12 cellular contexts compared by ENCODE assay signal in the genomic region with DNA sequence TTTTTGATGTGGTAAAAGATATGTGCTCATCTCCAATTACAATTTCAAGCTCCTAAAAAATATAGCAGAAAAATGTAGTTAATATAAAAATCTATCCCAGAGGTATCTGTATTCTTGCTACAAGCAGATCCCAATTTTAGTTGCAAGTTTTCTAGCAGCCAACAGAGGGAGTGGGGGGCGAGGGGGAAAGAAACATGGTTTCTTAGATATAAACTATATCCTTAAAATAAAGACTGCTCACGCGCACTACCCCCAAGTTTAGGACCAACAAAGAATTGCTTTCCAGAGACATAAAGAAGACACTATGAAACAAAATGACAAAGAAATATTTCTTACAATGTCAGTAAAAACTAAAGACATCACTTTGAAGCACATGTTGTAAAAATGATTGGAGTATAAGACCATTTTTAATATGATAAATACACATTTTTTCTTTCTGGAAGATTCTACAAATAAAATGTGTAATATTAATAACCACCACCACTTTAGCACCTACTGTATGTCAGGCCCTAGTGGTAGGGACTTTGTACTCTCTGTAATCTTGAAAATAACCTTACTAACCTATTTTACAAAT. TPM values are rescaled to one million over a fixed set of nuclear protein-coding genes. Genes with fewer than 3 reads are reported as not detected.
A peak's percentile ranks its signal among the peaks of the same experiment; 100 is the strongest.
DNase-seq lines count a peak whose midpoint lies in the region; ATAC-seq, FAIRE-seq and TF ChIP-seq lines count a peak whose summit lies in the region.
"Had no signal": no experiment of that assay in that cellular context is flagged by ENCODE, and none has a peak within 500 bp of the region (broad histone marks: within the 10 kb centered on the region; RNA-seq: fewer than 3 reads in every experiment).

No MANE protein-coding gene starts in this region.

- H3K9me3 ChIP-seq in A549: no peaks in the 10 kb centered on the region
- no peaks in the 10 kb centered on the region for H3K9me3 ChIP-seq in OCI-LY1 (ENCODE audit: low read length)
- H3K9me3 ChIP-seq: heart left ventricle had no signal

- CTCF ChIA-PET in A549 (lab: Yijun Ruan, JAX): interaction anchor here (1.0 to 1.4 kb wide), 4 partner anchors 51 to 142 kb away, joined by 3 to 4 read pairs (median 3); no protein-coding TSS in a partner anchor

- H4K20me1 ChIP-seq in OCI-LY1 (ENCODE audit: insufficient read depth, low read length): no peaks in the 10 kb centered on the region

- no peak for FAIRE-seq in A549 (lab: Jason Lieb, UNC)

- H3K9me2 ChIP-seq in OCI-LY1 (ENCODE audit: low read depth, low read length): no peaks in the 10 kb centered on the region

- TF ChIP-seq EP300 in A549 (IDR thresholded peaks at IDR 0.05): no peak

- H3K4me1 ChIP-seq in A549: peaks cover 7% of the 10 kb centered on the region; the same call in 2 of the 3 replicates
- peaks cover 21% of the 10 kb centered on the region for H3K4me1 ChIP-seq in OCI-LY1 (ENCODE audit: insufficient read depth, low read length, severe bottlenecking)

- H3K4me3 ChIP-seq in A549: no peak overlapping the region
- no peak overlapping the region for H3K4me3 ChIP-seq in OCI-LY1 (ENCODE audit: low read depth, low read length, poor library complexity, severe bottlenecking)
- H3K4me3 ChIP-seq in epithelial cell of esophagus (ENCODE audit: low read length): no peak overlapping the region
- H3K4me3 ChIP-seq: heart left ventricle had no signal

- no peak for TF ChIP-seq POLR2A in A549 (IDR thresholded peaks at IDR 0.05; ENCODE audit: low read length)

- POLR2A ChIA-PET in A549 (lab: Yijun Ruan, JAX): no interaction called here

- TF ChIP-seq RAD21 in A549 (conservative IDR thresholded peaks at IDR 0.05 in 1 of 2, IDR thresholded peaks at IDR 0.05 in 1 of 2): peak; percentile 20 to 31; a peak in 1 of 5 replicates

- H2AFZ ChIP-seq in OCI-LY1 (ENCODE audit: low read length): no peak overlapping the region

- H3K4me2 ChIP-seq in A549: no peak overlapping the region
- H3K4me2 ChIP-seq in OCI-LY1 (ENCODE audit: low read length): no peak overlapping the region

- H3K27ac ChIP-seq in A549 (no peak overlapping the region), OCI-LY1 (ENCODE audit: low read depth, low read length, poor library complexity, severe bottlenecking) (no peak overlapping the region)
- H3K27ac ChIP-seq: heart left ventricle had no signal

- H3K79me2 ChIP-seq in OCI-LY1 (ENCODE audit: insufficient read depth, low read length): peaks cover 19% of the 10 kb centered on the region

- H3F3A ChIP-seq in OCI-LY1 (ENCODE audit: insufficient read depth, low read length): no peaks in the 10 kb centered on the region

- WGBS in A549 (ENCODE audit: missing lambda C conversion rate): 90% methylated on average over 3 of the region's 3 CpGs

- H3K36me3 ChIP-seq in OCI-LY1 (ENCODE audit: insufficient read depth, low read length): peaks cover 78% of the 10 kb centered on the region

- peak; percentile 33; the same call in 2 of the 3 replicates for TF ChIP-seq CTCF in A549 (IDR thresholded peaks at IDR 0.05)
- 0 out of 2 replicates have a peak, but pooled peaks have one; percentile 28 for TF ChIP-seq CTCF in OCI-LY1 (IDR thresholded peaks at IDR 0.05; ENCODE audit: low read length)
- TF ChIP-seq CTCF in epithelial cell of esophagus (IDR thresholded peaks at IDR 0.05; ENCODE audit: insufficient read depth, low read depth, low read length, missing control alignments): peak; percentile 47

- ATAC-seq in A549 (peak in 1 of 2 experiments; percentile 65; a peak in 3 of 6 replicates), HG02870 (IDR thresholded peaks at IDR 0.05; ENCODE audit: unreplicated experiment) (no peak)
- ATAC-seq: heart left ventricle had no signal

- no peak overlapping the region for H3K9ac ChIP-seq in OCI-LY1 (ENCODE audit: low read length)

- peak in 1 of 2 experiments; percentile 47 for DNase-seq in A549 (ENCODE audit: low read depth in 1 of 2, low spot score in 1 of 2)
- DNase-seq in DMS114 treated with DMSO at 0.1 percent for 48 hours (lab: John Stamatoyannopoulos, UW; ENCODE audit: unreplicated experiment): peak; percentile 50
- DNase-seq in epithelial cell of esophagus (ENCODE audit: low read depth): peak; percentile 30
- no peak for DNase-seq in COLO829 (ENCODE audit: low spot score)
- no peak for DNase-seq in SHP77 (lab: John Stamatoyannopoulos, UW)
- DNase-seq in hippocampal formation (lab: John Stamatoyannopoulos, UW): no peak
- DNase-seq: heart left ventricle, NCI-H2107, occipital lobe, T-helper 9 cell had no signal

- H3K27me3 ChIP-seq in OCI-LY1 (ENCODE audit: insufficient read depth, low read length): no peaks in the 10 kb centered on the region
- H3K27me3 ChIP-seq: heart left ventricle had no signal

TF ChIP-seq in A549, 52 proteins besides CTCF, POLR2A, EP300 and RAD21:
- TF ChIP-seq CBX2 (IDR thresholded peaks at IDR 0.05; ENCODE audit: borderline replicate concordance, low read depth) (no peak), NPAS2 (CRISPR knock-in tag; IDR thresholded peaks at IDR 0.05; ENCODE audit: borderline replicate concordance) (no peak), GATA3 (IDR thresholded peaks at IDR 0.05; ENCODE audit: borderline replicate concordance) (no peak), ZNF302 (CRISPR knock-in tag; IDR thresholded peaks at IDR 0.05) (no peak), NFE2L2 (conservative IDR thresholded peaks at IDR 0.05; ENCODE audit: low read length) (no peak), FOSL2 (IDR thresholded peaks at IDR 0.05) (no peak), FOSL2 (CRISPR knock-in tag; IDR thresholded peaks at IDR 0.05) (no peak), FOSB (CRISPR knock-in tag; IDR thresholded peaks at IDR 0.05) (no peak)
- TF ChIP-seq, protein P1, sequence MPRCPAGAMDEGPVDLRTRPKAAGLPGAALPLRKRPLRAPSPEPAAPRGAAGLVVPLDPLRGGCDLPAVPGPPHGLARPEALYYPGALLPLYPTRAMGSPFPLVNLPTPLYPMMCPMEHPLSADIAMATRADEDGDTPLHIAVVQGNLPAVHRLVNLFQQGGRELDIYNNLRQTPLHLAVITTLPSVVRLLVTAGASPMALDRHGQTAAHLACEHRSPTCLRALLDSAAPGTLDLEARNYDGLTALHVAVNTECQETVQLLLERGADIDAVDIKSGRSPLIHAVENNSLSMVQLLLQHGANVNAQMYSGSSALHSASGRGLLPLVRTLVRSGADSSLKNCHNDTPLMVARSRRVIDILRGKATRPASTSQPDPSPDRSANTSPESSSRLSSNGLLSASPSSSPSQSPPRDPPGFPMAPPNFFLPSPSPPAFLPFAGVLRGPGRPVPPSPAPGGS (IDR thresholded peaks at IDR 0.05): no peak
- TF ChIP-seq, protein P2, sequence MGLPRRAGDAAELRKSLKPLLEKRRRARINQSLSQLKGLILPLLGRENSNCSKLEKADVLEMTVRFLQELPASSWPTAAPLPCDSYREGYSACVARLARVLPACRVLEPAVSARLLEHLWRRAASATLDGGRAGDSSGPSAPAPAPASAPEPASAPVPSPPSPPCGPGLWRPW (IDR thresholded peaks at IDR 0.05): no peak

RNA-seq across cellular contexts. Expression of a gene that starts 5.4 kb away (rescaled TPM):
- polyA plus RNA-seq in A549 (2011; rRNA removed) (43.1 and 90.5 TPM in 2 replicates), A549 (2017; fragmentation: RNase III; extraction: RNeasy Plus Mini Kit Qiagen cat#74134 plus additional on column Dnase treatment) (83.4 to 93.3 TPM (median 83.5 TPM) in 3 replicates)
- polyA plus RNA-seq in A549 (2012; cell fraction: cytosol; rRNA removed): 24.9 and 35.7 TPM in 2 replicates
- polyA plus RNA-seq in A549 (2012; cell fraction: nucleus; rRNA removed): 4.6 and 7.8 TPM in 2 replicates
- 11.9 and 17.9 TPM in 2 replicates for polyA minus RNA-seq in A549 (2011; rRNA and poly(A)+ RNA removed)

Comparison
In these comparisons a context has a peak if more than half of its experiments do, and no peak if none do; other contexts are left out.
1. DNase-seq: peak in DMS114 treated with DMSO at 0.1 percent for 48 hours (single experiment) and epithelial cell of esophagus (single experiment); none in COLO829 (single experiment), SHP77 (0 of 2) and hippocampal formation (0 of 2).
2. Peak in every context shown above with its lines, with median percentiles within 50 percentile points of each other: CTCF ChIP-seq.